ENCODE assay signal across 13 cellular contexts in genomic region chr12:87382959-87383591, GRCh38.
"Had no signal": no experiment of that assay in that cellular context is flagged by ENCODE, and none has a peak within 500 bp of the region (broad histone marks: within the 10 kb centered on the region; RNA-seq: fewer than 3 reads in every experiment).

No MANE protein-coding gene starts in this region.

- H3K4me3 ChIP-seq: upper lobe of right lung had no signal

- H3K27ac ChIP-seq: upper lobe of right lung had no signal

- H3K27me3 ChIP-seq: upper lobe of right lung had no signal

- ATAC-seq: activated CD8-positive, alpha-beta memory T cell treated with anti-CD3 and anti-CD28 coated beads, Interleukin-2, amount 10 ng/mL, durations not matched to agents 7 days and 5 days; activated naive CD4-positive, alpha-beta T cell treated with anti-CD3 and anti-CD28 coated beads, Interleukin-2, amount 50 U/mL, for 72 hours; activated T-cell treated with anti-CD3 and anti-CD28 coated beads, Interleukin-2, amount 50 U/mL, for 4 hours; upper lobe of right lung had no signal

- H3K9me3 ChIP-seq: upper lobe of right lung had no signal

- DNase-seq: activated CD4-positive, alpha-beta T cell treated with anti-CD3 and anti-CD28 coated beads, Interleukin-2, amount 50 U/mL, for 48 hours; activated CD4-positive, CD25-positive, alpha-beta regulatory T cell treated with anti-CD3 and anti-CD28 coated beads, Interleukin-2, amount 50 U/mL, for 72 hours; activated CD8-positive, alpha-beta memory T cell treated with anti-CD3 and anti-CD28 coated beads, Interleukin-2, amount 10 ng/mL, durations not matched to agents 7 days and 5 days; activated effector memory CD4-positive, alpha-beta T cell treated with anti-CD3 and anti-CD28 coated beads, Interleukin-2, amount 50 U/mL, for 16 hours; activated T-cell treated with anti-CD3 and anti-CD28 coated beads, Interleukin-2, amount 50 U/mL, for 4 hours; amygdala; cerebellar nuclear complex; dermis blood vessel endothelial cell; kidney; stimulated activated naive CD4-positive, alpha-beta T cell; substantia nigra; upper lobe of right lung had no signal

- H3K36me3 ChIP-seq: upper lobe of right lung had no signal

- H3K4me1 ChIP-seq: upper lobe of right lung had no signal
